ENCODE assay signal across 8 cellular contexts in genomic region chr4:55395218-55395528, GRCh38. TPM values are rescaled to one million over a fixed set of nuclear protein-coding genes. Genes with fewer than 3 reads are reported as not detected.
DNase-seq lines count a peak whose midpoint lies in the region; ATAC-seq and TF ChIP-seq lines count a peak whose summit lies in the region.

No MANE protein-coding gene starts in this region.

- TF ChIP-seq EP300 in upper lobe of left lung (IDR thresholded peaks at IDR 0.05): no peak

- ATAC-seq in GM23338 (no peak), upper lobe of left lung (ENCODE audit: low FRiP score in 2 of 2) (no peak), left colon (no peak), GM18858 (IDR thresholded peaks at IDR 0.05; ENCODE audit: unreplicated experiment) (no peak)

- peak overlapping the region; percentile 98 for H3K27ac Mint-ChIP-seq in GM23338
- peak overlapping the region; percentile 97 for H3K27ac Mint-ChIP-seq in activated T-helper 2 cell treated with anti-CD3 and anti-CD28 coated beads, Interferon-gamma antibody, Interleukin-2, Interleukin-4, amounts not matched to agents 10 μg/mL and 5 μg/mL and 100 μg/mL, durations not matched to agents 14 hours and 24 hours and 36 hours

- H3K4me1 Mint-ChIP-seq in GM23338: peaks cover 24% of the 10 kb centered on the region
- peaks cover 31% of the 10 kb centered on the region for H3K4me1 Mint-ChIP-seq in activated T-helper 2 cell treated with anti-CD3 and anti-CD28 coated beads, Interferon-gamma antibody, Interleukin-2, Interleukin-4, amounts not matched to agents 10 μg/mL and 5 μg/mL and 100 μg/mL, durations not matched to agents 14 hours and 24 hours and 36 hours (ENCODE audit: low read depth)

- H3K36me3 Mint-ChIP-seq in GM23338 (ENCODE audit: low read depth): peaks cover 26% of the 10 kb centered on the region
- H3K36me3 Mint-ChIP-seq in activated T-helper 2 cell treated with anti-CD3 and anti-CD28 coated beads, Interferon-gamma antibody, Interleukin-2, Interleukin-4, amounts not matched to agents 10 μg/mL and 5 μg/mL and 100 μg/mL, durations not matched to agents 14 hours and 24 hours and 36 hours (ENCODE audit: low read depth): peaks cover 32% of the 10 kb centered on the region

- peak overlapping the region; percentile 59 for H3K4me3 ChIP-seq in AG09309 (ENCODE audit: control insufficient read depth, low read depth, low read length)
- peak overlapping the region; percentile 92 for H3K4me3 ChIP-seq in GM23338
- peak overlapping the region; percentile 80 to 98 (median 87) for H3K4me3 ChIP-seq in upper lobe of left lung

- intact Hi-C loops in activated T-helper 2 cell treated with anti-CD3 and anti-CD28 coated beads, Interferon-gamma antibody, Interleukin-2, Interleukin-4, amounts not matched to agents 10 μg/mL and 5 μg/mL and 100 μg/mL, durations not matched to agents 14 hours and 24 hours and 36 hours (cut with micrococcal nuclease): loop anchor here (1.0 to 5.0 kb wide), 4 partner anchors 49 to 552 kb away; partner anchors contain the start of genes CEP135, EXOC1 and SRD5A3
- intact Hi-C loops in left colon (cut with DNase I, micrococcal nuclease): no loop called here

- H3K9me3 ChIP-seq in upper lobe of left lung: no peaks in the 10 kb centered on the region

- DNase-seq in AG09309 (ENCODE audit: low read depth) (no peak), GM23338 (ENCODE audit: low spot score) (no peak), upper lobe of left lung (no peak), left colon (no peak), RPMI8226 (no peak)
- DNase-seq in activated T-helper 2 cell treated with anti-CD3 and anti-CD28 coated beads, Interferon-gamma antibody, Interleukin-2, Interleukin-4, amounts not matched to agents 10 μg/mL and 5 μg/mL and 100 μg/mL, durations not matched to agents 14 hours and 24 hours and 36 hours (ENCODE audit: low spot score): no peak

- no peaks in the 10 kb centered on the region for H3K27me3 ChIP-seq in GM23338 (ENCODE audit: insufficient read depth)
- no peaks in the 10 kb centered on the region for H3K27me3 ChIP-seq in layer of hippocampus (ENCODE audit: control insufficient read depth, insufficient read depth, low read length)
- H3K27me3 ChIP-seq in upper lobe of left lung: no peaks in the 10 kb centered on the region

- peaks cover 30% of the 10 kb centered on the region for H4K20me1 ChIP-seq in GM23338 (replicated peaks; ENCODE audit: insufficient read depth)

- no peaks in the 10 kb centered on the region for H3F3A ChIP-seq in GM23338 (replicated peaks; ENCODE audit: low read depth)

- TF ChIP-seq CTCF in AG09309 (IDR thresholded peaks at IDR 0.05; ENCODE audit: control insufficient read depth, insufficient read depth, low read depth, low read length, missing control alignments) (no peak), GM23338 (conservative IDR thresholded peaks at IDR 0.05; ENCODE audit: low read depth in 2 of 2) (0 out of 4 replicates have a peak, but pooled peaks of 1 of the 2 experiments have one; percentile 9), upper lobe of left lung (IDR thresholded peaks at IDR 0.05) (no peak)

- H3K9me3 Mint-ChIP-seq in GM23338: no peaks in the 10 kb centered on the region; the same call in 1 of the 3 replicates
- H3K9me3 Mint-ChIP-seq in activated T-helper 2 cell treated with anti-CD3 and anti-CD28 coated beads, Interferon-gamma antibody, Interleukin-2, Interleukin-4, amounts not matched to agents 10 μg/mL and 5 μg/mL and 100 μg/mL, durations not matched to agents 14 hours and 24 hours and 36 hours: no peaks in the 10 kb centered on the region

- WGBS in upper lobe of left lung, 2 donors: 1% methylated on average over 4 of the region's 4 CpGs

- peak overlapping the region; percentile 58; the same call in 1 of the 2 replicates for H2AFZ ChIP-seq in GM23338

- peaks cover 22% of the 10 kb centered on the region for H3K4me1 ChIP-seq in GM23338 (ENCODE audit: insufficient read depth)
- peaks cover 3 to 33% (median 19%) of the 10 kb centered on the region in 4 donors for H3K4me1 ChIP-seq in upper lobe of left lung

- peaks cover 4% of the 10 kb centered on the region for H3K27me3 Mint-ChIP-seq in GM23338 (ENCODE audit: insufficient read depth, low read depth, poor library complexity)
- no peaks in the 10 kb centered on the region for H3K27me3 Mint-ChIP-seq in activated T-helper 2 cell treated with anti-CD3 and anti-CD28 coated beads, Interferon-gamma antibody, Interleukin-2, Interleukin-4, amounts not matched to agents 10 μg/mL and 5 μg/mL and 100 μg/mL, durations not matched to agents 14 hours and 24 hours and 36 hours (ENCODE audit: low read depth)

- peaks cover 42% of the 10 kb centered on the region for H3K79me2 ChIP-seq in GM23338 (replicated peaks; ENCODE audit: insufficient read depth)

- H3K36me3 ChIP-seq in GM23338 (ENCODE audit: insufficient read depth): 0 out of 2 replicates have a peak, but pooled peaks cover 4% of the 10 kb centered on the region
- H3K36me3 ChIP-seq in upper lobe of left lung: peaks cover 0 to 5% (median 0%) of the 10 kb centered on the region in 4 donors

- peak overlapping the region; percentile 93 for H3K4me3 Mint-ChIP-seq in GM23338
- peak overlapping the region; percentile 95 for H3K4me3 Mint-ChIP-seq in activated T-helper 2 cell treated with anti-CD3 and anti-CD28 coated beads, Interferon-gamma antibody, Interleukin-2, Interleukin-4, amounts not matched to agents 10 μg/mL and 5 μg/mL and 100 μg/mL, durations not matched to agents 14 hours and 24 hours and 36 hours (ENCODE audit: low read depth)

- H3K27ac ChIP-seq in GM23338 (ENCODE audit: low read depth) (peak overlapping the region; percentile 61), layer of hippocampus (ENCODE audit: low read depth, low read length) (peak overlapping the region; percentile 79), upper lobe of left lung (peak overlapping the region; percentile 95 to 100 (median 98))

- peak overlapping the region; percentile 87 for H3K4me2 ChIP-seq in GM23338

- TF ChIP-seq POLR2A in upper lobe of left lung (IDR thresholded peaks at IDR 0.05): no peak

- no peaks in the 10 kb centered on the region for H3K9me2 ChIP-seq in GM23338 (ENCODE audit: insufficient read depth)

TF ChIP-seq in GM23338, 12 proteins besides CTCF, POLR2A, EP300 and RAD21 (continues in another document):
- TF ChIP-seq STAT1 (IDR thresholded peaks at IDR 0.05; ENCODE audit: unreplicated experiment) (no peak), CREB1 (CRISPR knock-in tag; IDR thresholded peaks at IDR 0.05; ENCODE audit: low read depth) (no peak), ETS1 (IDR thresholded peaks at IDR 0.05) (no peak), EZH2phosphoT487 (IDR thresholded peaks at IDR 0.05; ENCODE audit: unreplicated experiment) (no peak), POLR2AphosphoS5 (IDR thresholded peaks at IDR 0.05; ENCODE audit: low read depth) (no peak), ZNF114 (CRISPR knock-in tag; IDR thresholded peaks at IDR 0.05) (no peak), NANOG (IDR thresholded peaks at IDR 0.05; ENCODE audit: borderline replicate concordance) (no peak), ZNF331 (CRISPR knock-in tag; IDR thresholded peaks at IDR 0.05; ENCODE audit: low read depth) (no peak)

RNA-seq across cellular contexts. Expression of gene TMEM165, which starts 0.6 kb away (rescaled TPM):
- total RNA-seq in GM23338 (2014; rRNA removed; shearing (Covaris generic)): 170 and 171 TPM in 2 replicates
- 120 and 125 TPM in 2 replicates for polyA plus RNA-seq in GM23338 (2016; fragmentation: Nextera tagmentation; extraction: Ambion mirVana)
- total RNA-seq in activated T-helper 2 cell treated with anti-CD3 and anti-CD28 coated beads, Interferon-gamma antibody, Interleukin-2, Interleukin-4, amounts not matched to agents 10 μg/mL and 5 μg/mL and 100 μg/mL, durations not matched to agents 14 hours and 24 hours and 36 hours: 89.3 and 91.4 TPM in 2 replicates
- total RNA-seq in upper lobe of left lung (100 to 1,000 TPM; 118 to 312 (median 231) TPM), left colon (10 to 100 TPM; 65.8 to 71.9 TPM)

RNA-seq across cellular contexts. Expression of gene SRD5A3, which starts 49.1 kb away (rescaled TPM):
- 23.0 and 34.4 TPM in 2 replicates for total RNA-seq in GM23338 (2014; rRNA removed; shearing (Covaris generic))
- polyA plus RNA-seq in GM23338 (2016; fragmentation: Nextera tagmentation; extraction: Ambion mirVana): 48.7 and 49.9 TPM in 2 replicates
- 32.4 and 33.5 TPM in 2 replicates for total RNA-seq in activated T-helper 2 cell treated with anti-CD3 and anti-CD28 coated beads, Interferon-gamma antibody, Interleukin-2, Interleukin-4, amounts not matched to agents 10 μg/mL and 5 μg/mL and 100 μg/mL, durations not matched to agents 14 hours and 24 hours and 36 hours
- 10 to 100 TPM in 4 of 6 donors, 1 to 10 TPM in 2; 7.2 to 21.4 (median 13.0) TPM for total RNA-seq in upper lobe of left lung
- total RNA-seq in left colon: 10 to 100 TPM; 14.1 to 16.2 TPM
